In genomic region chr6:134034951-134035822, GRCh38 we compare ENCODE assay signal across 9 cellular contexts. TPM values are rescaled to one million over a fixed set of nuclear protein-coding genes. Genes with fewer than 3 reads are reported as not detected.
DNase-seq lines count a peak whose midpoint lies in the region; ATAC-seq and TF ChIP-seq lines count a peak whose summit lies in the region.
"Had no signal": no experiment of that assay in that cellular context is flagged by ENCODE, and none has a peak within 500 bp of the region (broad histone marks: within the 10 kb centered on the region; RNA-seq: fewer than 3 reads in every experiment).

No MANE protein-coding gene starts in this region.

- 35 to 64% (median 52%) methylated on average over 7 of the region's 7 CpGs for WGBS in stomach, 5 donors

- H3K4me3 ChIP-seq in epithelial cell of esophagus (ENCODE audit: low read length) (no peak overlapping the region), stomach (no peak overlapping the region)

- TF ChIP-seq CTCF in epithelial cell of esophagus (IDR thresholded peaks at IDR 0.05; ENCODE audit: insufficient read depth, low read depth, low read length, missing control alignments), result no peak
- TF ChIP-seq CTCF in stomach (IDR thresholded peaks at IDR 0.05), result no peak

- intact Hi-C loops in stomach (cut with DNase I; ENCODE audit: low total_unique reads), result no loop called here

- ATAC-seq in GM21619 (IDR thresholded peaks at IDR 0.05; ENCODE audit: unreplicated experiment), result peak; percentile 8
- ATAC-seq: activated CD4-positive, CD25-positive, alpha-beta regulatory T cell treated with anti-CD3 and anti-CD28 coated beads, Interleukin-2, amount 50 U/mL, for 24 hours had no signal

- no peaks in the 10 kb centered on the region for H3K27me3 ChIP-seq in stomach

- no peaks in the 10 kb centered on the region for H3K36me3 ChIP-seq in stomach

- peaks cover 3 to 37% (median 15%) of the 10 kb centered on the region in 4 donors for H3K4me1 ChIP-seq in stomach

- no peaks in the 10 kb centered on the region for H3K9me3 ChIP-seq in stomach

- H3K27ac ChIP-seq in stomach, result peak overlapping the region in 4 of 5 donors; percentile 49 to 70 (median 56)

- TF ChIP-seq POLR2A in stomach (IDR thresholded peaks at IDR 0.05), result no peak

- DNase-seq in NCI-H2196 treated with DMSO at 0.1 percent for 48 hours (lab: John Stamatoyannopoulos, UW; ENCODE audit: unreplicated experiment) (peak; percentile 29), epithelial cell of esophagus (ENCODE audit: low read depth) (peak; percentile 62), stomach (no peak), NCI-H2029 (lab: John Stamatoyannopoulos, UW) (no peak), AG20443 (ENCODE audit: low spot score) (no peak), NCI-H187 treated with DMSO at 0.1 percent for 48 hours (lab: John Stamatoyannopoulos, UW) (no peak)
- DNase-seq: stimulated activated naive CD4-positive, alpha-beta T cell treated with Interleukin-2 at 50 U/mL for 16 hours had no signal

- TF ChIP-seq EP300 in stomach (IDR thresholded peaks at IDR 0.05), result no peak

RNA-seq across cellular contexts. Expression of gene SLC2A12, which starts 17.2 kb away (rescaled TPM):
- 10 to 100 TPM in 2 of 5 donors, 1 to 10 TPM in 2, not detected in 1; 6.8 to 23.7 (median 10.0) TPM for total RNA-seq in stomach
- polyA plus RNA-seq in stomach, result 1 to 10 TPM; 1.5 to 3.7 (median 3.1) TPM

Comparison
In these comparisons a context has a peak if more than half of its experiments do, and no peak if none do; other contexts are left out.
1. DNase-seq: peak in NCI-H2196 treated with DMSO at 0.1 percent for 48 hours (single experiment) and epithelial cell of esophagus (single experiment); none in stomach (single experiment), NCI-H2029 (single experiment), AG20443 (single experiment) and NCI-H187 treated with DMSO at 0.1 percent for 48 hours (single experiment).